ENCODE assay signal across 20 cellular contexts in genomic region chr22:27041745-27042144, GRCh38.
DNase-seq lines count a peak whose midpoint lies in the region; ATAC-seq and TF ChIP-seq lines count a peak whose summit lies in the region.
"Had no signal": no experiment of that assay in that cellular context is flagged by ENCODE, and none has a peak within 500 bp of the region (broad histone marks: within the 10 kb centered on the region; RNA-seq: fewer than 3 reads in every experiment).

No MANE protein-coding gene starts in this region.

- TF ChIP-seq EP300 in neural cell (conservative IDR thresholded peaks at IDR 0.05; ENCODE audit: poor library complexity, severe bottlenecking) = no peak

- no peaks in the 10 kb centered on the region for H3K9me2 ChIP-seq in neural cell (ENCODE audit: insufficient read depth, low read length)

- H3K4me3 ChIP-seq in cardiac muscle cell = no peak overlapping the region
- H3K4me3 ChIP-seq in BE2C (ENCODE audit: low read depth, low read length) = no peak overlapping the region
- no peak overlapping the region for H3K4me3 ChIP-seq in neural cell (ENCODE audit: low read length)
- H3K4me3 ChIP-seq: BLaER1 treated with 17β-estradiol and CSF1 and Interleukin-3, amounts not matched to agents 10 nM and 100 nM; GM12878; GM23248 had no signal

- H3F3A ChIP-seq in neural cell (ENCODE audit: insufficient read depth, low read length, poor library complexity, severe bottlenecking) = no peaks in the 10 kb centered on the region

- H3K4me2 ChIP-seq in neural cell (ENCODE audit: low read length) = no peak overlapping the region
- H3K4me2 ChIP-seq: BLaER1 treated with 17β-estradiol and CSF1 and Interleukin-3, amounts not matched to agents 10 nM and 100 nM had no signal

- no peaks in the 10 kb centered on the region for H4K20me1 ChIP-seq in neural cell (ENCODE audit: insufficient read depth)
- H4K20me1 ChIP-seq: BLaER1 treated with 17β-estradiol and CSF1 and Interleukin-3, amounts not matched to agents 10 nM and 100 nM had no signal

- intact Hi-C loops in left ventricle myocardium superior (cut with micrococcal nuclease) = no loop called here

- no peak for ATAC-seq in left ventricle myocardium superior
- no peak for ATAC-seq in HG03521 (IDR thresholded peaks at IDR 0.05; ENCODE audit: unreplicated experiment)
- ATAC-seq: GM12878 had no signal

- no peaks in the 10 kb centered on the region for H3K36me3 ChIP-seq in cardiac muscle cell
- no peaks in the 10 kb centered on the region for H3K36me3 ChIP-seq in BE2C
- H3K36me3 ChIP-seq in neural cell (ENCODE audit: insufficient read depth, low read length) = no peaks in the 10 kb centered on the region
- H3K36me3 ChIP-seq: BLaER1 treated with 17β-estradiol and CSF1 and Interleukin-3, amounts not matched to agents 10 nM and 100 nM had no signal

- H3K27ac ChIP-seq in cardiac muscle cell = no peak overlapping the region
- H3K27ac ChIP-seq in neural cell (ENCODE audit: low read length) = peak overlapping the region; percentile 88
- H3K27ac ChIP-seq: 22Rv1; BLaER1 treated with 17β-estradiol and CSF1 and Interleukin-3, amounts not matched to agents 10 nM and 100 nM; GM23248 had no signal

- no peak overlapping the region for H2AFZ ChIP-seq in neural cell (ENCODE audit: low read depth, low read length)
- H2AFZ ChIP-seq: GM23248 had no signal

- DNase-seq in cardiac muscle cell (ENCODE audit: low read depth in 1 of 2, low spot score in 1 of 2) = peak; percentile 30 to 92
- no peak for DNase-seq in left ventricle myocardium superior
- peak; percentile 21 for DNase-seq in BE2C
- DNase-seq in left kidney (ENCODE audit: low read depth, low spot score) = peak; percentile 45
- no peak for DNase-seq in MV-4-11 (lab: John Stamatoyannopoulos, UW)
- DNase-seq in activated naive CD4-positive, alpha-beta T cell treated with anti-CD3 and anti-CD28 coated beads, Interleukin-2, amount 50 U/mL, for 16 hours = no peak
- DNase-seq: CD4-positive, alpha-beta T cell; CD8-positive, alpha-beta memory T cell; DMS 273 treated with DMSO at 0.1 percent for 48 hours; DMS79; EL; GDM1; GM23248; H7; HCEC 1CT had no signal

- H3K9me3 ChIP-seq in cardiac muscle cell (ENCODE audit: low read depth) (no peaks in the 10 kb centered on the region), BE2C (peaks cover 2% of the 10 kb centered on the region; the same call in 1 of the 2 replicates), neural cell (ENCODE audit: low read length) (no peaks in the 10 kb centered on the region)

- H3K27me3 ChIP-seq in cardiac muscle cell = peaks cover 62% of the 10 kb centered on the region
- H3K27me3 ChIP-seq in BE2C = no peaks in the 10 kb centered on the region
- H3K27me3 ChIP-seq in neural cell (ENCODE audit: insufficient read depth, low read depth, low read length) = no peaks in the 10 kb centered on the region
- H3K27me3 ChIP-seq: BLaER1 treated with 17β-estradiol and CSF1 and Interleukin-3, amounts not matched to agents 10 nM and 100 nM had no signal

- no peak for TF ChIP-seq RAD21 in neural cell (conservative IDR thresholded peaks at IDR 0.05)

- no peaks in the 10 kb centered on the region for H3K79me2 ChIP-seq in neural cell (replicated peaks; ENCODE audit: insufficient read depth, low read length)

- H3K4me1 ChIP-seq in cardiac muscle cell (ENCODE audit: low read depth) (peaks cover 4% of the 10 kb centered on the region), BE2C (0 out of 2 replicates have a peak, but pooled peaks cover 5% of the 10 kb centered on the region)

- TF ChIP-seq CTCF in cardiac muscle cell (IDR thresholded peaks at IDR 0.05; ENCODE audit: low read depth, low read length) (no peak), BE2C (IDR thresholded peaks at IDR 0.05; ENCODE audit: low read depth, low read length) (no peak), neural cell (IDR thresholded peaks at IDR 0.05; ENCODE audit: poor library complexity, severe bottlenecking) (no peak)

- peak overlapping the region; percentile 53 for H3K9ac ChIP-seq in neural cell (ENCODE audit: low read length)
- H3K9ac ChIP-seq: BLaER1 treated with 17β-estradiol and CSF1 and Interleukin-3, amounts not matched to agents 10 nM and 100 nM; GM23248 had no signal

TF ChIP-seq in neural cell, 6 proteins besides CTCF, POLR2A, EP300 and RAD21:
- TF ChIP-seq MXI1 (conservative IDR thresholded peaks at IDR 0.05; ENCODE audit: poor library complexity, severe bottlenecking) = no peak
- no peak for TF ChIP-seq POLR2AphosphoS5 (IDR thresholded peaks at IDR 0.05)
- no peak for TF ChIP-seq EZH2 (IDR thresholded peaks at IDR 0.05; ENCODE audit: borderline replicate concordance, insufficient read depth, low read length, poor library complexity, severe bottlenecking)

Comparison
In these comparisons a context has a peak if more than half of its experiments do, and no peak if none do; other contexts are left out.
1. DNase-seq: peak in cardiac muscle cell (2 of 2), BE2C (single experiment) and left kidney (single experiment); none in left ventricle myocardium superior (single experiment), MV-4-11 (single experiment) and activated naive CD4-positive, alpha-beta T cell treated with anti-CD3 and anti-CD28 coated beads, Interleukin-2, amount 50 U/mL, for 16 hours (single experiment).